ENCODE assay signal across 23 cellular contexts in the genomic region with DNA sequence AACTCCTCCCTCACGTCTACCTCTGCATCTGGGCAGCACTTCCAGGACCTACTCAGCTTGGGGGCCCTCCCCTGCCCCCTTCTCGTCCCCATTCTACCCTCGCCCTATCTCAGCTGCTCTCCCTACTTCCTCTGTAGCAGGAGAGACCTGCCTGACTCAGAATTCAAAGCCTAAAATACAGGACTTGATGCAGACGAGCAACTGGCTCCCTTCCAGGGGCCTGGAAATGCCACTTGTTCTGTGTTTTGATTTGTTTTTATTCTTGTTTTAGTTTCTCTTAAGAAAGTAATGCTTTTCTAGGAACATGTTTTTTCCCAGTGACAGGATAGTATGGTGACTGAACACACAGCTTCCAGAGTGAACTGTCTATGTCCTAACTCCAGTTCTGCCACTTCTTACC.
"Had no signal": no experiment of that assay in that cellular context is flagged by ENCODE, and none has a peak within 500 bp of the region (broad histone marks: within the 10 kb centered on the region; RNA-seq: fewer than 3 reads in every experiment).

No MANE protein-coding gene starts in this region.

- H3K4me3 ChIP-seq: stomach, suprapubic skin, testis, thoracic aorta, tibial artery, tibial nerve, transverse colon, upper lobe of left lung, upper lobe of right lung, uterus, vagina had no signal

- H3K27ac ChIP-seq: stomach, suprapubic skin, testis, thoracic aorta, tibial artery, tibial nerve, transverse colon, upper lobe of left lung, upper lobe of right lung, uterus, vagina had no signal

- H3K9me3 ChIP-seq: stomach, suprapubic skin, testis, thoracic aorta, tibial artery, tibial nerve, transverse colon, upper lobe of left lung, upper lobe of right lung, uterus, vagina had no signal

- DNase-seq: stimulated activated CD4-positive, alpha-beta T cell treated with anti-CD3 and anti-CD28 coated beads, Interleukin-2, amount 100 ng/mL, for 48 hours; stimulated activated CD4-positive, alpha-beta T cell treated with anti-CD3 and anti-CD28 coated beads, Interleukin-4, amount 100 ng/mL, for 1 hour; stimulated activated CD4-positive, alpha-beta T cell treated with anti-CD3 and anti-CD28 coated beads, Interleukin-4, amount 100 ng/mL, for 24 hours; stimulated activated CD4-positive, alpha-beta T cell treated with anti-CD3 and anti-CD28 coated beads, Interleukin-4, amount 100 ng/mL, for 4 hours; stimulated activated CD8-positive, alpha-beta memory T cell treated with anti-CD3 and anti-CD28 coated beads, Interleukin-4, amount 100 ng/mL, for 48 hours; stimulated activated naive B cell treated with anti-CD40 and anti-IgM and Interleukin-4, amounts not matched to agents 10 μg/mL and 1 μg/mL and 100 μg/mL, for 72 hours; stimulated activated naive CD4-positive, alpha-beta T cell; stimulated activated naive CD4-positive, alpha-beta T cell treated with Interleukin-2 at 50 U/mL for 16 hours; stimulated activated naive CD8-positive, alpha-beta T cell treated with anti-CD3 and anti-CD28 coated beads, Interleukin-15, amount 100 ng/mL, for 72 hours; stimulated activated naive CD8-positive, alpha-beta T cell treated with anti-CD3 and anti-CD28 coated beads, Interleukin-15, Interleukin-2, amounts not matched to agents 100 U/mL and 50 U/mL, for 24 hours; stomach; substantia nigra; testis; tibial artery; transverse colon; trophoblast cell; upper lobe of left lung; upper lobe of right lung; uterus had no signal

- H3K27me3 ChIP-seq: testis, tibial artery, tibial nerve, transverse colon, upper lobe of left lung, upper lobe of right lung, uterus, vagina had no signal

- H3K36me3 ChIP-seq: stomach, suprapubic skin, thoracic aorta, tibial artery, tibial nerve, transverse colon, upper lobe of left lung, upper lobe of right lung, uterus, vagina had no signal

- H3K4me1 ChIP-seq: stomach, testis, tibial artery, tibial nerve, transverse colon, upper lobe of right lung, uterus, vagina had no signal
